Comparison of ENCODE assay signal across 18 cellular contexts in genomic region chr19:40622773-40623075, GRCh38. TPM values are rescaled to one million over a fixed set of nuclear protein-coding genes. Genes with fewer than 3 reads are reported as not detected.
A peak's percentile ranks its signal among the peaks of the same experiment; 100 is the strongest.
DNase-seq lines count a peak whose midpoint lies in the region; ATAC-seq, FAIRE-seq and TF ChIP-seq lines count a peak whose summit lies in the region.
"Had no signal": no experiment of that assay in that cellular context is flagged by ENCODE, and none has a peak within 500 bp of the region (broad histone marks: within the 10 kb centered on the region; RNA-seq: fewer than 3 reads in every experiment).

No MANE protein-coding gene starts in this region.

- H3K27ac Mint-ChIP-seq in activated T-helper 2 cell treated with anti-CD3 and anti-CD28 coated beads, Interferon-gamma antibody, Interleukin-2, Interleukin-4, amounts not matched to agents 10 μg/mL and 5 μg/mL and 100 μg/mL, durations not matched to agents 14 hours and 24 hours and 36 hours: peak overlapping the region; percentile 17
- H3K27ac Mint-ChIP-seq: B cell; CD4-positive, alpha-beta T cell had no signal

- H3K9me3 ChIP-seq in right cardiac atrium (ENCODE audit: control insufficient read depth, low read length) (no peaks in the 10 kb centered on the region), kidney (ENCODE audit: control insufficient read depth in 1 of 2, low read length in 2 of 2) (no peaks in the 10 kb centered on the region)
- H3K9me3 ChIP-seq: SK-N-SH had no signal

- H3K4me3 ChIP-seq in right cardiac atrium (ENCODE audit: low read length) (no peak overlapping the region), kidney (ENCODE audit: low read length in 2 of 2) (no peak overlapping the region), dorsolateral prefrontal cortex (no peak overlapping the region)

- H3K4me1 Mint-ChIP-seq in activated T-helper 2 cell treated with anti-CD3 and anti-CD28 coated beads, Interferon-gamma antibody, Interleukin-2, Interleukin-4, amounts not matched to agents 10 μg/mL and 5 μg/mL and 100 μg/mL, durations not matched to agents 14 hours and 24 hours and 36 hours (ENCODE audit: low read depth): peaks cover 15% of the 10 kb centered on the region

- TF ChIP-seq CTCF in kidney (IDR thresholded peaks at IDR 0.05; ENCODE audit: borderline replicate concordance, extremely low read depth, insufficient read depth) (no peak), dorsolateral prefrontal cortex (IDR thresholded peaks at IDR 0.05 in 54 of 56, conservative IDR thresholded peaks at IDR 0.05 in 2 of 56; ENCODE audit: low read depth in 1 of 56, partially characterized antibody in 56 of 56) (no peak)

- no peak for FAIRE-seq in kidney (lab: Jason Lieb, UNC)
- FAIRE-seq in HTR-8/SVneo (lab: Jason Lieb, UNC): no peak

- H3K27me3 ChIP-seq in right cardiac atrium (ENCODE audit: control insufficient read depth, insufficient read depth) (no peaks in the 10 kb centered on the region), dorsolateral prefrontal cortex (no peaks in the 10 kb centered on the region)

- peaks cover 60% of the 10 kb centered on the region for H3K36me3 Mint-ChIP-seq in activated T-helper 2 cell treated with anti-CD3 and anti-CD28 coated beads, Interferon-gamma antibody, Interleukin-2, Interleukin-4, amounts not matched to agents 10 μg/mL and 5 μg/mL and 100 μg/mL, durations not matched to agents 14 hours and 24 hours and 36 hours (ENCODE audit: low read depth)

- intact Hi-C loops in right cardiac atrium (cut with DNase I) (no loop called here), Right ventricle myocardium superior (cut with DNase I) (no loop called here), kidney (cut with DNase I) (no loop called here), dorsolateral prefrontal cortex (cut with DNase I) (no loop called here)
- intact Hi-C loops in activated T-helper 2 cell treated with anti-CD3 and anti-CD28 coated beads, Interferon-gamma antibody, Interleukin-2, Interleukin-4, amounts not matched to agents 10 μg/mL and 5 μg/mL and 100 μg/mL, durations not matched to agents 14 hours and 24 hours and 36 hours (cut with micrococcal nuclease): no loop called here

- H3K27me3 Mint-ChIP-seq in activated T-helper 2 cell treated with anti-CD3 and anti-CD28 coated beads, Interferon-gamma antibody, Interleukin-2, Interleukin-4, amounts not matched to agents 10 μg/mL and 5 μg/mL and 100 μg/mL, durations not matched to agents 14 hours and 24 hours and 36 hours (ENCODE audit: low read depth): no peaks in the 10 kb centered on the region
- H3K27me3 Mint-ChIP-seq: B cell; CD4-positive, alpha-beta T cell had no signal

- DNase-seq in right cardiac atrium (peak in 2 of 3 donors; percentile 68 to 75), Right ventricle myocardium superior (no peak), kidney (peak; percentile 78), Kasumi-1 (lab: John Stamatoyannopoulos, UW) (no peak), dorsolateral prefrontal cortex (no peak), HUDEP-2 (lab: John Stamatoyannopoulos, UW; ENCODE audit: unreplicated experiment in 76 of 76) (no peak), HTR-8/SVneo (ENCODE audit: insufficient read length, low spot score) (no peak)
- no peak for DNase-seq in activated T-helper 2 cell treated with anti-CD3 and anti-CD28 coated beads, Interferon-gamma antibody, Interleukin-2, Interleukin-4, amounts not matched to agents 10 μg/mL and 5 μg/mL and 100 μg/mL, durations not matched to agents 14 hours and 24 hours and 36 hours (ENCODE audit: low spot score)
- DNase-seq: CD4-positive, alpha-beta T cell; DND-41; GDM1; H9; NCI-H1436 treated with DMSO at 0.1 percent for 48 hours; NCI-H2081 treated with DMSO at 0.1 percent for 48 hours; NCI-H226; NCI-H526 treated with DMSO at 0.1 percent for 48 hours had no signal

- WGBS in right cardiac atrium: 85% methylated on average over 7 of the region's 7 CpGs

- H3K9me3 Mint-ChIP-seq in activated T-helper 2 cell treated with anti-CD3 and anti-CD28 coated beads, Interferon-gamma antibody, Interleukin-2, Interleukin-4, amounts not matched to agents 10 μg/mL and 5 μg/mL and 100 μg/mL, durations not matched to agents 14 hours and 24 hours and 36 hours: no peaks in the 10 kb centered on the region
- H3K9me3 Mint-ChIP-seq: CD4-positive, alpha-beta T cell had no signal

- no peaks in the 10 kb centered on the region for H3K36me3 ChIP-seq in kidney (ENCODE audit: control insufficient read depth in 1 of 2, insufficient read depth in 2 of 2, low read length in 2 of 2)

- ATAC-seq in right cardiac atrium (peak in 1 of 2 donors; percentile 12), Right ventricle myocardium superior (ENCODE audit: poor library complexity) (no peak)

- H3K4me1 ChIP-seq in right cardiac atrium (ENCODE audit: control insufficient read depth, insufficient read depth, low read length) (no peaks in the 10 kb centered on the region), kidney (ENCODE audit: control insufficient read depth in 1 of 2, insufficient read depth in 1 of 2, low read depth in 1 of 2, low read length in 2 of 2) (no peaks in the 10 kb centered on the region)

- no peak overlapping the region for H3K27ac ChIP-seq in right cardiac atrium (ENCODE audit: low read length)
- H3K27ac ChIP-seq in kidney (ENCODE audit: low read depth in 2 of 2, low read length in 2 of 2): no peak overlapping the region
- H3K27ac ChIP-seq in dorsolateral prefrontal cortex: no peak overlapping the region

- no peak overlapping the region for H3K4me3 Mint-ChIP-seq in activated T-helper 2 cell treated with anti-CD3 and anti-CD28 coated beads, Interferon-gamma antibody, Interleukin-2, Interleukin-4, amounts not matched to agents 10 μg/mL and 5 μg/mL and 100 μg/mL, durations not matched to agents 14 hours and 24 hours and 36 hours (ENCODE audit: low read depth)
- H3K4me3 Mint-ChIP-seq: B cell; CD4-positive, alpha-beta T cell had no signal

- no peak overlapping the region for H3K9ac ChIP-seq in kidney (ENCODE audit: low read length in 2 of 2)
- H3K9ac ChIP-seq: SK-N-SH had no signal

RNA-seq across cellular contexts. Expression of gene LTBP4, which starts 21.6 kb away (rescaled TPM):
- total RNA-seq in right cardiac atrium (100 to 1,000 TPM; 307 to 473 (median 324) TPM), Right ventricle myocardium superior (296 TPM), kidney (155 TPM), dorsolateral prefrontal cortex (100 to 1,000 TPM in 6 of 120 experiments, 10 to 100 TPM in 114; 36.1 to 111 (median 69.5) TPM)
- polyA plus RNA-seq in right cardiac atrium (216 TPM), kidney (ENCODE audit: insufficient read depth, low read depth, low replicate concordance) (52.1 TPM)
- 101 and 104 TPM in 2 replicates for total RNA-seq in activated T-helper 2 cell treated with anti-CD3 and anti-CD28 coated beads, Interferon-gamma antibody, Interleukin-2, Interleukin-4, amounts not matched to agents 10 μg/mL and 5 μg/mL and 100 μg/mL, durations not matched to agents 14 hours and 24 hours and 36 hours

RNA-seq across cellular contexts. Expression of gene SHKBP1, which starts 46.1 kb away (rescaled TPM):
- total RNA-seq in right cardiac atrium (10 to 100 TPM; 19.7 to 23.0 (median 20.4) TPM), Right ventricle myocardium superior (15.7 TPM), kidney (69.6 TPM), dorsolateral prefrontal cortex (10 to 100 TPM; 14.0 to 58.3 (median 25.4) TPM)
- polyA plus RNA-seq in right cardiac atrium (22.8 TPM), kidney (ENCODE audit: insufficient read depth, low read depth, low replicate concordance) (91.3 TPM)
- total RNA-seq in activated T-helper 2 cell treated with anti-CD3 and anti-CD28 coated beads, Interferon-gamma antibody, Interleukin-2, Interleukin-4, amounts not matched to agents 10 μg/mL and 5 μg/mL and 100 μg/mL, durations not matched to agents 14 hours and 24 hours and 36 hours: 125 and 136 TPM in 2 replicates

Comparison
In these comparisons a context has a peak if more than half of its experiments do, and no peak if none do; other contexts are left out.
1. DNase-seq: peak in right cardiac atrium (2 of 3) and kidney (single experiment); none in Right ventricle myocardium superior (single experiment), activated T-helper 2 cell treated with anti-CD3 and anti-CD28 coated beads, Interferon-gamma antibody, Interleukin-2, Interleukin-4, amounts not matched to agents 10 μg/mL and 5 μg/mL and 100 μg/mL, durations not matched to agents 14 hours and 24 hours and 36 hours (single experiment), Kasumi-1 (0 of 2), dorsolateral prefrontal cortex (0 of 10), HUDEP-2 (0 of 76) and HTR-8/SVneo (single experiment).